In genomic region chr10:124741281-124741921, GRCh38 we compare ENCODE assay signal across 1 cellular context.
TF ChIP-seq lines count a peak whose summit lies in the region.

No MANE protein-coding gene starts in this region.

TF ChIP-seq in A549, 52 proteins besides CTCF, POLR2A, EP300 and RAD21 (continued from another document):
- peak; percentile 68 for TF ChIP-seq SMC3 (IDR thresholded peaks at IDR 0.05)
